32 cellular contexts compared by ENCODE assay signal in the genomic region with DNA sequence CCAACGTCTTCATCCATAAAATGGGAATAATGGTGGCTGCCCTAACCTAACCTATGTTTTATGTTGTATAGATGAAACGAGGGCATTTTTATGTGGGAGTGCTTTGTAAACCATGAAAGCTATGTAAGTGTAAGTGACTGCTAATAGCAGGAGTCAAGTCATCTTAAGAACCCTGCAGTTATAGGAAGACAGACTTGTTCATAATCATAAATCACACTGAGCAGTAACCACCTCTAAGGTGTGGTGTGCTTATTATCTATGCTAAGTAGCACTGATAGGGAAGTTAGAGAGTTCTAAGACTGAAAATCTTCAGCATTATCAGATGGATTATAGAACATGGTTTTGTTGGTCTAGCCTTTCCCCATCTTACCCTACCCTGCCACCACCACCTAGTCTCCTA.
"Had no signal": no experiment of that assay in that cellular context is flagged by ENCODE, and none has a peak within 500 bp of the region (broad histone marks: within the 10 kb centered on the region; RNA-seq: fewer than 3 reads in every experiment).

No MANE protein-coding gene starts in this region.

- H3K27ac ChIP-seq: breast epithelium, cardiac muscle cell, colonic mucosa, foreskin keratinocyte, gastrocnemius medialis, heart left ventricle, WERI-Rb-1 had no signal

- H3K9me3 ChIP-seq: ascending aorta, breast epithelium, colonic mucosa, esophagus squamous epithelium, gastrocnemius medialis, heart left ventricle had no signal

- H3K36me3 ChIP-seq: ascending aorta, breast epithelium, cardiac muscle cell, colonic mucosa, esophagus squamous epithelium, gastrocnemius medialis, heart left ventricle, WERI-Rb-1 had no signal

- H3K27me3 ChIP-seq: ascending aorta, breast epithelium, cardiac muscle cell, colonic mucosa, foreskin keratinocyte, heart left ventricle had no signal

- H3K4me1 ChIP-seq: breast epithelium, colonic mucosa, gastrocnemius medialis had no signal

- H3K4me3 ChIP-seq: ascending aorta, breast epithelium, cardiac muscle cell, colonic mucosa, esophagus squamous epithelium, gastrocnemius medialis, heart left ventricle had no signal

- DNase-seq: activated B cell treated with CpG ODN at 0.5 μM for 24 hours; activated CD4-positive, alpha-beta memory T cell treated with anti-CD3 and anti-CD28 coated beads, Interleukin-2, amount 10 ng/mL, durations not matched to agents 7 days and 5 days; activated CD4-positive, alpha-beta T cell treated with anti-CD3 and anti-CD28 coated beads, Interleukin-2, amount 10 ng/mL, durations not matched to agents 24 days and 14 days; activated CD8-positive, alpha-beta memory T cell treated with anti-CD3 and anti-CD28 coated beads for 24 hours; activated effector memory CD4-positive, alpha-beta T cell treated with Interleukin-2 at 50 U/mL for 16 hours; activated gamma-delta T cell treated with Interleukin-2 at 50 U/mL for 16 hours; activated naive CD4-positive, alpha-beta T cell treated with anti-CD3 and anti-CD28 coated beads, Interleukin-2, amount 50 U/mL, for 16 hours; activated naive CD4-positive, alpha-beta T cell treated with Interleukin-2 at 50 U/mL for 16 hours; activated naive CD8-positive, alpha-beta T cell treated with anti-CD3 and anti-CD28 coated beads, Interleukin-2, amount 50 U/mL, for 24 hours; activated T-cell treated with anti-CD3 and anti-CD28 coated beads, Interleukin-2, amount 50 U/mL, for 48 hours; central memory CD4-positive, alpha-beta T cell; cerebellar nuclear complex; colonic mucosa; effector memory CD4-positive, alpha-beta T cell; endodermal cell; erythroblast; esophagus squamous epithelium; glutamatergic neuron; heart left ventricle; T-helper 1 cell; T-helper 17 cell; T1000; WERI-Rb-1 had no signal

- H3K27me3 Mint-ChIP-seq: activated CD4-positive, alpha-beta memory T cell treated with anti-CD3 and anti-CD28 coated beads, Interleukin-2, amount 10 ng/mL, durations not matched to agents 7 days and 5 days; activated naive CD8-positive, alpha-beta T cell; activated naive CD8-positive, alpha-beta T cell treated with anti-CD3 and anti-CD28 coated beads, Interleukin-2, amount 50 U/mL, for 24 hours; brain had no signal

- H3K4me1 Mint-ChIP-seq: endodermal cell had no signal

- H3K4me3 Mint-ChIP-seq: activated B cell treated with CpG ODN at 0.5 μM for 24 hours; activated CD4-positive, alpha-beta memory T cell treated with anti-CD3 and anti-CD28 coated beads, Interleukin-2, amount 10 ng/mL, durations not matched to agents 7 days and 5 days; activated CD4-positive, alpha-beta T cell treated with anti-CD3 and anti-CD28 coated beads, Interleukin-2, amount 10 ng/mL, durations not matched to agents 24 days and 14 days; activated naive CD8-positive, alpha-beta T cell; activated naive CD8-positive, alpha-beta T cell treated with anti-CD3 and anti-CD28 coated beads, Interleukin-2, amount 50 U/mL, for 24 hours; brain; endodermal cell; T-helper 17 cell; T-helper 2 cell treated with Interferon-gamma antibody and Interleukin-4, amounts not matched to agents 5 μg/mL and 100 μg/mL, for 36 hours had no signal

- H3K36me3 Mint-ChIP-seq: activated naive CD8-positive, alpha-beta T cell; brain had no signal

- ATAC-seq: activated CD4-positive, CD25-positive, alpha-beta regulatory T cell treated with anti-CD3 and anti-CD28 coated beads, Interleukin-2, amount 50 U/mL, for 24 hours; activated naive CD8-positive, alpha-beta T cell treated with anti-CD3 and anti-CD28 coated beads, Interleukin-2, amount 50 U/mL, for 24 hours; foreskin keratinocyte; T-helper 17 cell had no signal

- H3K9me3 Mint-ChIP-seq: activated B cell treated with CpG ODN at 0.5 μM for 24 hours; activated CD4-positive, alpha-beta memory T cell treated with anti-CD3 and anti-CD28 coated beads, Interleukin-2, amount 10 ng/mL, durations not matched to agents 7 days and 5 days; activated naive CD8-positive, alpha-beta T cell treated with anti-CD3 and anti-CD28 coated beads, Interleukin-2, amount 50 U/mL, for 24 hours; endodermal cell; T-helper 2 cell treated with Interferon-gamma antibody and Interleukin-4, amounts not matched to agents 5 μg/mL and 100 μg/mL, for 36 hours had no signal

- H3K27ac Mint-ChIP-seq: activated B cell treated with CpG ODN at 0.5 μM for 24 hours; activated CD4-positive, alpha-beta memory T cell treated with anti-CD3 and anti-CD28 coated beads, Interleukin-2, amount 10 ng/mL, durations not matched to agents 7 days and 5 days; activated CD4-positive, alpha-beta T cell treated with anti-CD3 and anti-CD28 coated beads, Interleukin-2, amount 10 ng/mL, durations not matched to agents 24 days and 14 days; activated naive CD8-positive, alpha-beta T cell; activated naive CD8-positive, alpha-beta T cell treated with anti-CD3 and anti-CD28 coated beads, Interleukin-2, amount 50 U/mL, for 24 hours; brain; endodermal cell; T-helper 17 cell; T-helper 2 cell treated with Interferon-gamma antibody and Interleukin-4, amounts not matched to agents 5 μg/mL and 100 μg/mL, for 36 hours had no signal
